9 cellular contexts compared by ENCODE assay signal in the genomic region with DNA sequence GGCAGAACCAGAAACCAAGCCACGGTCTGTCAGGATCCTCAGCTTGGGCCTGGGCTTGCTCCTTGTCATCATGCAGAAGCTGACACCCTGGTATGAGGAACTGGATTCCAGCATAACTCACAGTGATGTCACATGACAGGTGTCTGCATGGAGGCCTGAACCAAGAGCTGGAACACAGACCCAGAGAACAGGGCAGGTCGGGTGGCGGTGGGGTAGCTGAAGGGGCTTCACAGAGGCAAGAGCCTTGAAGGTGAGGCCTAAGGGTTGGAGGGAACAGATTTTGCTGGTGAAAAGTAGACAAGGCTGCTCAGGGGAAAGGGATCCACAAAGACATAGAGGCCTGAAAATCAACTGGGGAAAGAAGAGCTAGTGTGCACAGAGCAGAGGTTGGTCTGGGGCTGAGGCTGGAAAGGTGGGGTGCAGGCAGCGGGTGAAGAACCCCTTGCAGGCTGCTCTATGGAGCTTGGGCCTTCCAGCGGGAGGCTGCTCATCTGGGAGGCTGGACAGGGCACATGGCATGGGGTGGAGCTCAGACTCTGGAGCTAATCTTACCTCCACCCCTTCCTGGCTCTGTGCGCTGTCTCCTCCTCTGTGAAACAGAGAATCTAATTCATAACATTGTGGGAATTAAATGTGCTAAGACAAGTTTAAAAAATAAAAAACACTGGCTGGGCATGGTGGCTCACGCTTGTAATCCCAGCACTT. TPM values are rescaled to one million over a fixed set of nuclear protein-coding genes. Genes with fewer than 3 reads are reported as not detected.
DNase-seq lines count a peak whose midpoint lies in the region; ATAC-seq and TF ChIP-seq lines count a peak whose summit lies in the region.
"Had no signal": no experiment of that assay in that cellular context is flagged by ENCODE, and none has a peak within 500 bp of the region (broad histone marks: within the 10 kb centered on the region; RNA-seq: fewer than 3 reads in every experiment).

No MANE protein-coding gene starts in this region.

- ATAC-seq in natural killer cell (no peak), GM18520 (IDR thresholded peaks at IDR 0.05; ENCODE audit: unreplicated experiment) (no peak), GM21717 (IDR thresholded peaks at IDR 0.05; ENCODE audit: unreplicated experiment) (no peak)

- peak overlapping the region; percentile 63 to 64 for H3K27ac Mint-ChIP-seq in natural killer cell

- in situ Hi-C loops in Caki2 (cut with HindIII; ENCODE audit: low pct_unique_long_range_greater_than_20kb, low sequenced_read_pairs), result no loop called here

- intact Hi-C loops in natural killer cell (cut with micrococcal nuclease), result loop anchor here (5.0 kb wide), 1 partner anchor 39 kb away; no protein-coding TSS in a partner anchor

- H3K27me3 Mint-ChIP-seq in natural killer cell (ENCODE audit: low read depth in 2 of 2), result no peaks in the 10 kb centered on the region

- peak overlapping the region; percentile 6 for H3K27ac ChIP-seq in epithelial cell of prostate

- peaks cover 19 to 28% of the 10 kb centered on the region in 2 donors for H3K4me1 Mint-ChIP-seq in natural killer cell

- no peaks in the 10 kb centered on the region for H3K9me3 Mint-ChIP-seq in natural killer cell

- no peaks in the 10 kb centered on the region for H3K36me3 Mint-ChIP-seq in natural killer cell

- TF ChIP-seq CTCF in natural killer cell (IDR thresholded peaks at IDR 0.05), result no peak

- no peak overlapping the region for H3K4me3 Mint-ChIP-seq in natural killer cell

- peak; percentile 40 for DNase-seq in Caki2 (ENCODE audit: low read depth)
- peak; percentile 67 for DNase-seq in MV-4-11 (lab: John Stamatoyannopoulos, UW)
- DNase-seq in epithelial cell of prostate (ENCODE audit: low read depth, low spot score), result no peak
- DNase-seq in natural killer cell, result no peak
- no peak for DNase-seq in NCI-H1417 (lab: John Stamatoyannopoulos, UW)
- DNase-seq in COLO829 (ENCODE audit: low spot score), result no peak
- DNase-seq: T-helper 9 cell had no signal

RNA-seq across cellular contexts. Expression of gene RPS3, which starts 18.4 kb away (rescaled TPM):
- 1,630 and 1,968 TPM in 2 replicates for total RNA-seq in Caki2 (2014; rRNA removed; shearing (Covaris generic); ENCODE audit: low replicate concordance)
- 1,000 to 10,000 TPM; 2,027 to 2,376 (median 2,290) TPM for total RNA-seq in natural killer cell

RNA-seq across cellular contexts. Expression of gene ARRB1, which starts 29.4 kb away (rescaled TPM):
- 23.1 and 34.9 TPM in 2 replicates for total RNA-seq in Caki2 (2014; rRNA removed; shearing (Covaris generic); ENCODE audit: low replicate concordance)
- total RNA-seq in natural killer cell, result 100 to 1,000 TPM; 128 to 200 (median 174) TPM

RNA-seq across cellular contexts. Expression of gene KLHL35, which starts 52.1 kb away (rescaled TPM):
- not detected in 2 replicates for total RNA-seq in Caki2 (2014; rRNA removed; shearing (Covaris generic); ENCODE audit: low replicate concordance)
- under 1 TPM; 0.40 to 0.93 (median 0.54) TPM for total RNA-seq in natural killer cell

Comparison
In these comparisons a context has a peak if more than half of its experiments do, and no peak if none do; other contexts are left out.
1. DNase-seq: peak in Caki2 (single experiment) and MV-4-11 (single experiment); none in epithelial cell of prostate (single experiment), natural killer cell (single experiment), NCI-H1417 (0 of 3) and COLO829 (single experiment).